14 cellular contexts compared by ENCODE assay signal in the genomic region with DNA sequence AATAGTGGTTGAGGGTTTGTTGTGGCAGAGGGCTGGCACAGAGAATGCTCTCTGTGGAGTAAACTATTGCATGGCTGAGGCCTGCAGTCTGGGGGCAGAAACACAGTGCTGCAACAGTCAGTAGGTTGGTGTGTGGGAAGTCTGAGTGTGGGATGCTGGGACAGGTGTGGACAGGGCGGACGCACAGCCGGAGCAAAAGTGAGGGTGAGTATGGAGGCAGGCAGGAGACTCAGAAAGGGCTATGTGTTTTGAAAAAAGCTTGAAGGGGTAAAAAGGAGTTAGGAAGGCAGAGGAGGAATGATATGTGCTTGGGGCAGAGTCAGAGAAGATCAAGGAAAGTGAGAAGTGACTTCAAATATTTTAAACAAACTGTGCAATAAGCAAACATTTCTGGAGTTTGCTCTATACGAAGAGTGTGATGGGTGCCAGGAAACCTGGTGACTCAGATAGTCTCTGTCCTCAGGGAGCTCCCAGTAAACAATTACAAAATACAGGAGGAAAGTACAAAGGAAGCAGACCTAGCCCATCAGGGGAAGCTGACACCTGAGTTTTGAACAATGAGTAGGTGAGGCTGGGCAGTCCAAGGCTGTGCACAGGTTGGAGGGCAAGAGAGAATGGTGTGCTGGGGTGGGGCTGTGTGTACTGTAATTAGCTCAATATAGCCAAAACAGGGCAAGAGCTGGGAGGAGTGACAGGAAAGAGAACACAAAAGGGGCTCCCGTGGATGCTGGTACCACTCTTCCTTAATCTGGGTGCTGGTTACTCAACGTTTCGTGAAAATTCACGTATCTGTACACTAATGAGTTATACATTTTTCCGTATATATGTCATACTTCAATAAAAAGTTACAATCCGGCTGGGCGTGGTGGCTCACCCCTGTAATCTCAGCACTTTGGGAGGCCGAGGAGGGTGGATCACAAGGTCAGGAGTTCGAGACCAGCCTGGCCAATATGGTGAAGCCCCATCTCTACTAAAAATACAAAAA. TPM values are rescaled to one million over a fixed set of nuclear protein-coding genes. Genes with fewer than 3 reads are reported as not detected.
DNase-seq lines count a peak whose midpoint lies in the region; ATAC-seq and TF ChIP-seq lines count a peak whose summit lies in the region.
"Had no signal": no experiment of that assay in that cellular context is flagged by ENCODE, and none has a peak within 500 bp of the region (broad histone marks: within the 10 kb centered on the region; RNA-seq: fewer than 3 reads in every experiment).

No MANE protein-coding gene starts in this region.

- peaks cover 7% of the 10 kb centered on the region for H3K36me3 ChIP-seq in Caco-2 (ENCODE audit: control insufficient read depth, insufficient read depth, low read length)
- H3K36me3 ChIP-seq in mesenchymal stem cell (ENCODE audit: control insufficient read depth in 1 of 2, insufficient read depth in 2 of 2, low read depth in 1 of 2, low read length in 2 of 2), result peaks cover 9 to 16% of the 10 kb centered on the region in 2 experiments
- H3K36me3 ChIP-seq in WERI-Rb-1, result peaks cover 8% of the 10 kb centered on the region; the same call in 1 of the 2 replicates

- H3K4me1 Mint-ChIP-seq in Caco-2 (ENCODE audit: low read depth, unreplicated experiment) (peaks cover 12% of the 10 kb centered on the region), IgD-negative memory B cell (peaks cover 22 to 26% (median 25%) of the 10 kb centered on the region in 3 donors)
- peaks cover 33% of the 10 kb centered on the region for H3K4me1 Mint-ChIP-seq in central memory CD8-positive, alpha-beta T cell

- peak overlapping the region; percentile 3 for H3K27ac Mint-ChIP-seq in Caco-2 (ENCODE audit: unreplicated experiment)
- peak overlapping the region; percentile 10 to 83 (median 44) for H3K27ac Mint-ChIP-seq in IgD-negative memory B cell
- H3K27ac Mint-ChIP-seq in central memory CD8-positive, alpha-beta T cell (ENCODE audit: low read depth), result peak overlapping the region; percentile 67
- H3K27ac Mint-ChIP-seq: activated naive CD4-positive, alpha-beta T cell treated with anti-CD3 and anti-CD28 coated beads for 36 hours had no signal

- intact Hi-C loops in Caco-2 (cut with micrococcal nuclease; ENCODE audit: unreplicated experiment), result loop anchor here (1.0 to 5.0 kb wide), 2 partner anchors 11 to 86 kb away; no protein-coding TSS in a partner anchor

- H2AFZ ChIP-seq in mesenchymal stem cell (ENCODE audit: low read depth, low read length), result no peak overlapping the region
- H2AFZ ChIP-seq: parathyroid adenoma had no signal

- BruUV-seq in Caco-2 (replicated peaks; lab: Mats Ljungman, UMichigan), result TSS peak; percentile 31

- WGBS in mesenchymal stem cell, result 84% methylated on average over 12 of the region's 13 CpGs

- H3K79me1 ChIP-seq in mesenchymal stem cell (replicated peaks; ENCODE audit: low read length, poor library complexity, severe bottlenecking), result peaks cover 5% of the 10 kb centered on the region

- H3K9me3 ChIP-seq in Caco-2 (peaks cover 3% of the 10 kb centered on the region; the same call in 1 of the 2 replicates), mesenchymal stem cell (ENCODE audit: control insufficient read depth, low read length) (no peaks in the 10 kb centered on the region), WERI-Rb-1 (ENCODE audit: severe bottlenecking) (no peaks in the 10 kb centered on the region)
- H3K9me3 ChIP-seq: left ventricle myocardium inferior had no signal

- H3K4me2 ChIP-seq in mesenchymal stem cell (ENCODE audit: low read length, poor library complexity, severe bottlenecking), result no peak overlapping the region

- H3K4me3 ChIP-seq in Caco-2 (ENCODE audit: low read depth, low read length) (no peak overlapping the region), mesenchymal stem cell (ENCODE audit: insufficient read depth in 1 of 2, low read depth in 1 of 2, low read length in 2 of 2) (no peak overlapping the region), WERI-Rb-1 (ENCODE audit: low read depth, low read length) (no peak overlapping the region)
- H3K4me3 ChIP-seq: left ventricle myocardium inferior had no signal

- ATAC-seq in central memory CD8-positive, alpha-beta T cell (replicated peaks; ENCODE audit: extremely low read depth, poor library complexity, severe bottlenecking), result no peak
- no peak for ATAC-seq in GM19397 (IDR thresholded peaks at IDR 0.05; ENCODE audit: unreplicated experiment)

- H3K27ac ChIP-seq in mesenchymal stem cell (ENCODE audit: low read length, poor library complexity, severe bottlenecking), result no peak overlapping the region
- H3K27ac ChIP-seq in WERI-Rb-1, result no peak overlapping the region
- H3K27ac ChIP-seq: left ventricle myocardium inferior, parathyroid adenoma had no signal

- H2BK12ac ChIP-seq in mesenchymal stem cell (ENCODE audit: low read length in 2 of 2), result no peak overlapping the region

- H3K4me1 ChIP-seq in Caco-2 (peaks cover 12% of the 10 kb centered on the region), mesenchymal stem cell (ENCODE audit: control insufficient read depth, insufficient read depth, low read depth, low read length) (no peaks in the 10 kb centered on the region)
- H3K4me1 ChIP-seq: parathyroid adenoma had no signal

- H4K91ac ChIP-seq in mesenchymal stem cell (ENCODE audit: low read length), result no peak overlapping the region

- H2BK15ac ChIP-seq in mesenchymal stem cell (ENCODE audit: low read depth, poor library complexity, severe bottlenecking), result no peak overlapping the region

- H3K27me3 Mint-ChIP-seq in Caco-2 (ENCODE audit: insufficient read depth, unreplicated experiment), result no peaks in the 10 kb centered on the region
- H3K27me3 Mint-ChIP-seq in IgD-negative memory B cell, result no peaks in the 10 kb centered on the region
- no peaks in the 10 kb centered on the region for H3K27me3 Mint-ChIP-seq in central memory CD8-positive, alpha-beta T cell

- H3K9me3 Mint-ChIP-seq in Caco-2 (ENCODE audit: unreplicated experiment), result no peaks in the 10 kb centered on the region
- H3K9me3 Mint-ChIP-seq in IgD-negative memory B cell, result peaks cover 0 to 9% (median 1%) of the 10 kb centered on the region in 3 donors
- no peaks in the 10 kb centered on the region for H3K9me3 Mint-ChIP-seq in central memory CD8-positive, alpha-beta T cell
- H3K9me3 Mint-ChIP-seq: activated naive CD4-positive, alpha-beta T cell treated with anti-CD3 and anti-CD28 coated beads for 36 hours had no signal

- no peak overlapping the region for H2BK5ac ChIP-seq in mesenchymal stem cell (ENCODE audit: low read depth, low read length, poor library complexity, severe bottlenecking)

- TF ChIP-seq CTCF in Caco-2 (IDR thresholded peaks at IDR 0.05; ENCODE audit: insufficient read depth in 1 of 2, low read depth in 1 of 2, low read length in 1 of 2, severe bottlenecking in 1 of 2, unreplicated experiment in 1 of 2) (no peak), WERI-Rb-1 (IDR thresholded peaks at IDR 0.05; ENCODE audit: low read depth, low read length) (no peak)

- H3K23ac ChIP-seq in mesenchymal stem cell (ENCODE audit: low read length in 2 of 2), result no peak overlapping the region

- H3K4me3 Mint-ChIP-seq in Caco-2 (ENCODE audit: unreplicated experiment) (no peak overlapping the region), IgD-negative memory B cell (peak overlapping the region in 1 of 4 donors; percentile 56)
- peak overlapping the region; percentile 65 for H3K4me3 Mint-ChIP-seq in central memory CD8-positive, alpha-beta T cell
- H3K4me3 Mint-ChIP-seq: activated naive CD4-positive, alpha-beta T cell treated with anti-CD3 and anti-CD28 coated beads for 36 hours had no signal

- no peak overlapping the region for H3K4ac ChIP-seq in mesenchymal stem cell (ENCODE audit: low read depth in 1 of 2, low read length in 2 of 2)

- H3K18ac ChIP-seq in mesenchymal stem cell (ENCODE audit: low read depth in 1 of 2, low read length in 2 of 2), result peak overlapping the region in 1 of 2 experiments; percentile 21

- no peak overlapping the region for H2AK5ac ChIP-seq in mesenchymal stem cell (ENCODE audit: low read length, severe bottlenecking)

- peak overlapping the region in 1 of 2 experiments; percentile 29 for H3K14ac ChIP-seq in mesenchymal stem cell (ENCODE audit: low read length in 2 of 2)

- no peak overlapping the region for H2BK120ac ChIP-seq in mesenchymal stem cell (ENCODE audit: low read depth, low read length)

- H3K9ac ChIP-seq in mesenchymal stem cell (ENCODE audit: low read length), result no peak overlapping the region
- H3K9ac ChIP-seq: parathyroid adenoma had no signal

- no peak overlapping the region for H4K8ac ChIP-seq in mesenchymal stem cell (ENCODE audit: low read length)

- peak; percentile 65 to 74 for DNase-seq in Caco-2
- DNase-seq in central memory CD8-positive, alpha-beta T cell (ENCODE audit: low spot score in 2 of 2), result no peak
- peak; percentile 67 for DNase-seq in mesenchymal stem cell
- no peak for DNase-seq in WERI-Rb-1
- no peak for DNase-seq in stimulated activated CD4-positive, alpha-beta T cell treated with anti-CD3 and anti-CD28 coated beads, Interleukin-4, amount 100 ng/mL, for 4 hours
- no peak for DNase-seq in NCI-H510A treated with DMSO at 0.1 percent for 48 hours (lab: John Stamatoyannopoulos, UW)
- DNase-seq: activated naive CD4-positive, alpha-beta T cell treated with anti-CD3 and anti-CD28 coated beads for 36 hours; left ventricle myocardium inferior; NCI-H226; SHP77 treated with DMSO at 0.1 percent for 48 hours; stimulated activated naive CD4-positive, alpha-beta T cell treated with Interleukin-2 at 50 U/mL for 16 hours had no signal

- H3K36me3 Mint-ChIP-seq in Caco-2 (ENCODE audit: insufficient read depth, unreplicated experiment), result no peaks in the 10 kb centered on the region
- peaks cover 16% of the 10 kb centered on the region for H3K36me3 Mint-ChIP-seq in IgD-negative memory B cell
- peaks cover 11% of the 10 kb centered on the region for H3K36me3 Mint-ChIP-seq in central memory CD8-positive, alpha-beta T cell (ENCODE audit: insufficient read depth)

- CTCF ChIA-PET in Caco-2 (lab: Charles Lee), result interaction anchor here (0.6 to 1.1 kb wide), 4 partner anchors 52 to 259 kb away, joined by 3 to 4 read pairs (median 3); a partner anchor contains a TSS

- POLR2A ChIA-PET in Caco-2 (lab: Charles Lee), result interaction anchor here (0.5 to 1.2 kb wide), 3 partner anchors 55 to 628 kb away, joined by 3 to 5 read pairs (median 5); a partner anchor contains a TSS

- H3K27me3 ChIP-seq in Caco-2 (replicated peaks; ENCODE audit: control insufficient read depth, insufficient read depth, low read length) (no peaks in the 10 kb centered on the region), mesenchymal stem cell (ENCODE audit: control insufficient read depth in 1 of 2, insufficient read depth in 1 of 2, low read length in 2 of 2) (no peaks in the 10 kb centered on the region), WERI-Rb-1 (ENCODE audit: insufficient read depth, low read depth, severe bottlenecking) (no peaks in the 10 kb centered on the region)

RNA-seq across cellular contexts. Expression of a gene that starts 55.2 kb away (rescaled TPM):
- total RNA-seq in Caco-2 (2022), result 61.7 and 62.9 TPM in 2 replicates
- polyA plus RNA-seq in IgD-negative memory B cell, result 19.8 TPM
- polyA plus RNA-seq in mesenchymal stem cell (2013, experiment 1 of 2), result 22.2 TPM
- 23.9 TPM for polyA plus RNA-seq in mesenchymal stem cell (2013, experiment 2 of 2)

Comparison
In these comparisons a context has a peak if more than half of its experiments do, and no peak if none do; other contexts are left out.
1. DNase-seq: peak in Caco-2 (2 of 2) and mesenchymal stem cell (single experiment); none in central memory CD8-positive, alpha-beta T cell (0 of 2), WERI-Rb-1 (single experiment), stimulated activated CD4-positive, alpha-beta T cell treated with anti-CD3 and anti-CD28 coated beads, Interleukin-4, amount 100 ng/mL, for 4 hours (0 of 2) and NCI-H510A treated with DMSO at 0.1 percent for 48 hours (single experiment).
2. H3K27ac Mint-ChIP-seq: peak in every context shown above with its lines; median percentile 67 in central memory CD8-positive, alpha-beta T cell; 44 in IgD-negative memory B cell; 3 in Caco-2.